In genomic region chr10:6170638-6171037, GRCh38 we compare ENCODE assay signal across 16 cellular contexts. TPM values are rescaled to one million over a fixed set of nuclear protein-coding genes. Genes with fewer than 3 reads are reported as not detected.
DNase-seq lines count a peak whose midpoint lies in the region; ATAC-seq and TF ChIP-seq lines count a peak whose summit lies in the region.
"Had no signal": no experiment of that assay in that cellular context is flagged by ENCODE, and none has a peak within 500 bp of the region (broad histone marks: within the 10 kb centered on the region; RNA-seq: fewer than 3 reads in every experiment).

No MANE protein-coding gene starts in this region.

- TF ChIP-seq CTCF in CD4-positive, alpha-beta T cell (IDR thresholded peaks at IDR 0.05) = no peak
- TF ChIP-seq CTCF in body of pancreas (IDR thresholded peaks at IDR 0.05) (no peak), neural progenitor cell (IDR thresholded peaks at IDR 0.05) (no peak), MCF 10A (IDR thresholded peaks at IDR 0.05; ENCODE audit: unreplicated experiment) (no peak)

- peaks cover 23% of the 10 kb centered on the region for H3K79me2 ChIP-seq in neural progenitor cell (ENCODE audit: low read depth)

- DNase-seq in CD4-positive, alpha-beta T cell = no peak
- peak; percentile 28 for DNase-seq in EL
- DNase-seq in body of pancreas = peak in 3 of 4 donors; percentile 31 to 64 (median 40)
- no peak for DNase-seq in neural progenitor cell (ENCODE audit: low spot score)
- no peak for DNase-seq in MCF 10A (ENCODE audit: unreplicated experiment)
- DNase-seq: activated CD4-positive, alpha-beta T cell treated with anti-CD3 and anti-CD28 coated beads for 1 hour; COR-L47; NCI-H1694 treated with DMSO at 0.1 percent for 48 hours; T-helper 1 cell had no signal

- H3K36me3 Mint-ChIP-seq in CD4-positive, alpha-beta T cell (ENCODE audit: low read depth) = peaks cover 29% of the 10 kb centered on the region
- peaks cover 17% of the 10 kb centered on the region for H3K36me3 Mint-ChIP-seq in neural progenitor cell
- peaks cover 26% of the 10 kb centered on the region for H3K36me3 Mint-ChIP-seq in MCF 10A (ENCODE audit: insufficient read depth, unreplicated experiment)
- H3K36me3 Mint-ChIP-seq: natural killer cell treated with Interleukin-12 subunit alpha and Interleukin-12 subunit beta and Interleukin-15 and Interleukin-18, amount 100 ng/mL, for 72 hours had no signal

- H3K9me3 Mint-ChIP-seq in CD4-positive, alpha-beta T cell = no peaks in the 10 kb centered on the region
- H3K9me3 Mint-ChIP-seq in neural progenitor cell (no peaks in the 10 kb centered on the region), MCF 10A (ENCODE audit: unreplicated experiment) (no peaks in the 10 kb centered on the region)
- H3K9me3 Mint-ChIP-seq: natural killer cell treated with Interleukin-12 subunit alpha and Interleukin-12 subunit beta and Interleukin-15 and Interleukin-18, amount 100 ng/mL, for 72 hours had no signal

- peaks cover 3% of the 10 kb centered on the region for H3F3A ChIP-seq in neural progenitor cell (ENCODE audit: low read depth)

- H3K4me1 ChIP-seq in body of pancreas (peaks cover 32% of the 10 kb centered on the region), neural progenitor cell (no peaks in the 10 kb centered on the region)
- H3K4me1 ChIP-seq: breast epithelium had no signal

- POLR2A ChIA-PET in CD4-positive, alpha-beta T cell (lab: Charles Lee) = interaction anchor here (0.9 kb wide), 1 partner anchor 8 kb away, joined by 3 read pairs; no protein-coding TSS in a partner anchor
- POLR2A ChIA-PET in MCF 10A (lab: Yijun Ruan, JAX) = no interaction called here

- H3K27me3 Mint-ChIP-seq in CD4-positive, alpha-beta T cell = no peaks in the 10 kb centered on the region
- H3K27me3 Mint-ChIP-seq in neural progenitor cell (ENCODE audit: insufficient read depth, low read depth) (no peaks in the 10 kb centered on the region), MCF 10A (ENCODE audit: insufficient read depth, unreplicated experiment) (no peaks in the 10 kb centered on the region)
- H3K27me3 Mint-ChIP-seq: natural killer cell treated with Interleukin-12 subunit alpha and Interleukin-12 subunit beta and Interleukin-15 and Interleukin-18, amount 100 ng/mL, for 72 hours had no signal

- H3K4me3 Mint-ChIP-seq in CD4-positive, alpha-beta T cell = no peak overlapping the region
- H3K4me3 Mint-ChIP-seq in neural progenitor cell (no peak overlapping the region), MCF 10A (ENCODE audit: unreplicated experiment) (no peak overlapping the region)
- H3K4me3 Mint-ChIP-seq: natural killer cell treated with Interleukin-12 subunit alpha and Interleukin-12 subunit beta and Interleukin-15 and Interleukin-18, amount 100 ng/mL, for 72 hours had no signal

- H3K27me3 ChIP-seq in CD4-positive, alpha-beta T cell (ENCODE audit: control insufficient read depth, insufficient read depth, low read length) = no peaks in the 10 kb centered on the region
- H3K27me3 ChIP-seq in body of pancreas = no peaks in the 10 kb centered on the region
- no peaks in the 10 kb centered on the region for H3K27me3 ChIP-seq in neural progenitor cell
- H3K27me3 ChIP-seq: breast epithelium, Peyer's patch had no signal

- CTCF ChIA-PET in CD4-positive, alpha-beta T cell (lab: Charles Lee) = interaction anchor here (1.2 to 1.6 kb wide), 2 partner anchors 32 to 231 kb away, joined by 3 to 4 read pairs; partner anchors contain the start of gene PFKFB3
- CTCF ChIA-PET in MCF 10A (lab: Yijun Ruan, JAX) = no interaction called here

- no peak overlapping the region for H2AFZ ChIP-seq in neural progenitor cell (replicated peaks)

- no peak for ATAC-seq in CD4-positive, alpha-beta T cell (ENCODE audit: poor library complexity)
- peak; percentile 13 for ATAC-seq in body of pancreas
- no peak for ATAC-seq in GM18867 (IDR thresholded peaks at IDR 0.05; ENCODE audit: unreplicated experiment)
- ATAC-seq in GM21526 (IDR thresholded peaks at IDR 0.05; ENCODE audit: low FRiP score, unreplicated experiment) = no peak
- no peak for ATAC-seq in GM18873 (IDR thresholded peaks at IDR 0.05; ENCODE audit: low FRiP score, unreplicated experiment)
- ATAC-seq: left lobe of liver; natural killer cell treated with Interleukin-12 subunit alpha and Interleukin-12 subunit beta and Interleukin-15 and Interleukin-18, amount 100 ng/mL, for 72 hours had no signal

- no peak overlapping the region for H3K27ac ChIP-seq in CD4-positive, alpha-beta T cell (ENCODE audit: low read depth, low read length)
- H3K27ac ChIP-seq in body of pancreas (peak overlapping the region in 2 of 4 donors; percentile 5 to 16), neural progenitor cell (no peak overlapping the region)

- peak overlapping the region; percentile 94 for H3K27ac Mint-ChIP-seq in CD4-positive, alpha-beta T cell
- H3K27ac Mint-ChIP-seq in neural progenitor cell (peak overlapping the region; percentile 8), MCF 10A (ENCODE audit: low read depth, unreplicated experiment) (no peak overlapping the region)

- WGBS in body of pancreas, 2 donors = 43 to 47% methylated on average over 2 of the region's 2 CpGs

- intact Hi-C loops in CD4-positive, alpha-beta T cell (cut with DNase I, micrococcal nuclease) = no loop called here
- intact Hi-C loops in body of pancreas (cut with DNase I) = no loop called here
- intact Hi-C loops in MCF 10A (cut with micrococcal nuclease) = no loop called here

- no TSS peak for BruUV-seq in MCF 10A (replicated peaks; lab: Mats Ljungman, UMichigan)

- no peak overlapping the region for H3K4me2 ChIP-seq in neural progenitor cell

- H3K4me3 ChIP-seq in body of pancreas = no peak overlapping the region
- no peak overlapping the region for H3K4me3 ChIP-seq in neural progenitor cell
- H3K4me3 ChIP-seq: breast epithelium, Peyer's patch had no signal

- H4K20me1 ChIP-seq in neural progenitor cell (ENCODE audit: low read depth) = peaks cover 90% of the 10 kb centered on the region

- no peak overlapping the region for H3K9ac ChIP-seq in neural progenitor cell

- TF ChIP-seq POLR2A in body of pancreas (IDR thresholded peaks at IDR 0.05) = no peak

- no peaks in the 10 kb centered on the region for H3K36me3 ChIP-seq in body of pancreas (replicated peaks in 1 of 2; ENCODE audit: insufficient read depth in 1 of 2, low read depth in 2 of 2)
- H3K36me3 ChIP-seq in neural progenitor cell = no peaks in the 10 kb centered on the region
- H3K36me3 ChIP-seq: breast epithelium, Peyer's patch had no signal

- H3K9me3 ChIP-seq in CD4-positive, alpha-beta T cell (ENCODE audit: control insufficient read depth, low read length) = no peaks in the 10 kb centered on the region
- H3K9me3 ChIP-seq in body of pancreas (no peaks in the 10 kb centered on the region), neural progenitor cell (ENCODE audit: low read depth) (no peaks in the 10 kb centered on the region)
- H3K9me3 ChIP-seq: breast epithelium, Peyer's patch had no signal

- peaks cover 73% of the 10 kb centered on the region for H3K4me1 Mint-ChIP-seq in CD4-positive, alpha-beta T cell (ENCODE audit: low read depth)
- H3K4me1 Mint-ChIP-seq in neural progenitor cell = peaks cover 28% of the 10 kb centered on the region
- peaks cover 20% of the 10 kb centered on the region for H3K4me1 Mint-ChIP-seq in MCF 10A (ENCODE audit: insufficient read depth, unreplicated experiment)

RNA-seq across cellular contexts. Expression of gene PFKFB3, which starts 32.1 kb away (rescaled TPM):
- 100 to 1,000 TPM; 142 to 145 TPM for total RNA-seq in CD4-positive, alpha-beta T cell
- total RNA-seq in body of pancreas = 100 to 1,000 TPM in 1 of 2 donors, 10 to 100 TPM in 1; 26.5 to 137 TPM
- total RNA-seq in neural progenitor cell (ENCODE audit: low replicate concordance) = 28.8 and 52.2 TPM in 2 replicates
- total RNA-seq in MCF 10A (2022) = 15.8 and 17.8 TPM in 2 replicates

Comparison
In these comparisons a context has a peak if more than half of its experiments do, and no peak if none do; other contexts are left out.
1. DNase-seq: peak in EL (single experiment) and body of pancreas (3 of 4); none in CD4-positive, alpha-beta T cell (0 of 10), neural progenitor cell (single experiment) and MCF 10A (single experiment).